8 cellular contexts compared by ENCODE assay signal in the genomic region with DNA sequence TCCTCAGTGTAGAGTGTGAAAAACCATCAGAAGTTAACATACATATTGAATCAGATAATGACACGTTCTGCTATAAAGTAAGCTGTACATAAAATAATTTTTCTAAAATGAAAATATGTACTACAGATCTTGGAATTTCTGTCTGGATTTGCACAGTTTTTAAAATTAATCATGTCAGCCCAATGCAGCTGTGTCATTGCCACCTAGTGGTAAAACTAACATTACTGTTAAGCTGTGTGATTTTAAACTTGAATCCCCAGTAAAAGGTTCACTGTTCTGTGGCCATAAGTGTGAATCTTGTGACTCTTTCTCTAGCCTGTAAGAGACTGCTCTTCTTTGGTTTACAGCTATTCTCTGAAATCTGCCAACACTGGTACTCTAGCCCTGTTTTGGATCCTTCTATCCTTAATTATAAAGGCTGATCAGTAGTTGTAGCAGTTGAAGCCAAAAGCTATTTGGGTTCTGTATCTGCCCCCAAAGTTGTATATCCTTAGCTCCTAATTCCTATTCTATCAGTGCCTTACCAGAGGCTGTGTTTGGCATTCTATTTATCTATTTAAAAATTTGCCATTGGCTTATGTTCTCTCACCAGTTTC. TPM values are rescaled to one million over a fixed set of nuclear protein-coding genes. Genes with fewer than 3 reads are reported as not detected.
DNase-seq lines count a peak whose midpoint lies in the region; ATAC-seq and TF ChIP-seq lines count a peak whose summit lies in the region.

No MANE protein-coding gene starts in this region.

- peak; percentile 76 for TF ChIP-seq CTCF in left ventricle myocardium inferior (IDR thresholded peaks at IDR 0.05; ENCODE audit: borderline replicate concordance)

- H3K4me3 ChIP-seq in left ventricle myocardium inferior: no peak overlapping the region

- no peak overlapping the region for H3K27ac ChIP-seq in left ventricle myocardium inferior (replicated peaks)

- H3K27me3 ChIP-seq in left ventricle myocardium inferior (ENCODE audit: low read depth): no peaks in the 10 kb centered on the region

- intact Hi-C loops in left ventricle myocardium inferior (cut with micrococcal nuclease) (loop anchor here (10.0 kb wide), 1 partner anchor 559 kb away; no protein-coding TSS in a partner anchor), Right ventricle myocardium inferior (cut with DNase I) (loop anchor here (10.0 kb wide), 1 partner anchor 559 kb away; no protein-coding TSS in a partner anchor)

- DNase-seq in left ventricle myocardium inferior: no peak
- no peak for DNase-seq in Right ventricle myocardium inferior (ENCODE audit: missing footprints)
- peak; percentile 18 for DNase-seq in NCI-H1048 (lab: John Stamatoyannopoulos, UW)
- peak; percentile 57 for DNase-seq in astrocyte of the hippocampus (ENCODE audit: low read depth, low spot score)
- DNase-seq in kidney tubule cell (ENCODE audit: low spot score): peak; percentile 51
- DNase-seq in stimulated activated CD4-positive, alpha-beta T cell treated with anti-CD3 and anti-CD28 coated beads, Interleukin-4, amount 100 ng/mL, for 24 hours: no peak
- no peak for DNase-seq in HK-2 (ENCODE audit: unreplicated experiment)

- H3K4me1 ChIP-seq in left ventricle myocardium inferior: peaks cover 21% of the 10 kb centered on the region

- ATAC-seq in Right ventricle myocardium inferior (no peak), GM18867 (IDR thresholded peaks at IDR 0.05; ENCODE audit: unreplicated experiment) (no peak)

- H3K36me3 ChIP-seq in left ventricle myocardium inferior: no peaks in the 10 kb centered on the region

- H3K9me3 ChIP-seq in left ventricle myocardium inferior (replicated peaks): no peaks in the 10 kb centered on the region

RNA-seq across cellular contexts. Expression of gene JRKL, which starts 4.0 kb away (rescaled TPM):
- total RNA-seq in left ventricle myocardium inferior (6.3 TPM), Right ventricle myocardium inferior (6.0 TPM)

RNA-seq across cellular contexts. Expression of gene CCDC82, which starts 4.1 kb away (rescaled TPM):
- total RNA-seq in left ventricle myocardium inferior (15.9 TPM), Right ventricle myocardium inferior (16.9 TPM)

RNA-seq across cellular contexts. Expression of gene MAML2, which starts 50.9 kb away (rescaled TPM):
- total RNA-seq in left ventricle myocardium inferior (4.5 TPM), Right ventricle myocardium inferior (5.2 TPM)

Comparison
In these comparisons a context has a peak if more than half of its experiments do, and no peak if none do; other contexts are left out.
1. DNase-seq: peak in NCI-H1048 (single experiment), astrocyte of the hippocampus (single experiment) and kidney tubule cell (single experiment); none in left ventricle myocardium inferior (single experiment), Right ventricle myocardium inferior (single experiment), stimulated activated CD4-positive, alpha-beta T cell treated with anti-CD3 and anti-CD28 coated beads, Interleukin-4, amount 100 ng/mL, for 24 hours (single experiment) and HK-2 (single experiment).